Comparison of ENCODE assay signal across 7 cellular contexts in the genomic region with DNA sequence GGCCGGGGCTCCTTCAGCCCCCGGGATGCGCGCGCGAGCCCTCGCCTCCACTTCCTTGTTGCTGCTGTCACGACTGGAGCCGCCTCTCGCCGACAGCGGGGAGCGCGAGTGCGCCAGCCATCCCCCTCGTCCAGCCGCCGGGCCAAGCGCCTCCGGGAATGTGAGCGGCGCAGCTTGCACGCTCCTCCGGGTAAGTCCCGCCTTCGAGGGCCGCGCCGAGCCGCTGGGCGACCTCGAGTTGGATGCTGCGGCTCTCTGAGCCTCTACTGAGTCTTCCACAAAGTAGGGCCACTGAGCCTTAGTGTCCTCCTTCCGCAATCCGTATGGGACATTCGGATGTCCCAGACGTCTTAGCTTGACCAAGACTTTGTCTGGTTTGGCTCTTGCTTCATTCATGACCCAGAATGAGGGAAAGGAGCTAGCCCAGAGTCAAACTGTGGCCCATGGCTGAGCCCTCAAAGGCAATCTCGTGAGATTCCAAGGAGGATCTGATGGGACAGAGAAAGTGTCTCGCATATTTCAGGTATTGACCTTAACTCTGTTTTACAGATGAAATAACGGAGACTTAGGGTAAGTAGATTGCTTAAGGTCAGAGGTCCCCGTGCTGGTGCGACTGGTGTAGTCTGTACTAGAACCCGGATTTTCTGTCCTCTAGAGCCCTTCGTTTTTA. TPM values are rescaled to one million over a fixed set of nuclear protein-coding genes. Genes with fewer than 3 reads are reported as not detected.
DNase-seq lines count a peak whose midpoint lies in the region; ATAC-seq and TF ChIP-seq lines count a peak whose summit lies in the region.

No MANE protein-coding gene starts in this region.

- H3K9ac ChIP-seq in liver (ENCODE audit: low read depth in 1 of 2, low read length in 2 of 2): peak overlapping the region; percentile 75 to 92

- no peaks in the 10 kb centered on the region for H3K27me3 ChIP-seq in liver (ENCODE audit: control insufficient read depth in 4 of 4, insufficient read depth in 4 of 4, low read length in 3 of 4)

- H3K9me3 ChIP-seq in liver (ENCODE audit: control insufficient read depth in 4 of 4, low read length in 3 of 4): no peaks in the 10 kb centered on the region

- TF ChIP-seq CTCF in WI38 (IDR thresholded peaks at IDR 0.05; ENCODE audit: low read depth, low read length): no peak
- no peak for TF ChIP-seq CTCF in choroid plexus epithelial cell (conservative IDR thresholded peaks at IDR 0.05; ENCODE audit: low read depth, low read length)
- TF ChIP-seq CTCF in liver (IDR thresholded peaks at IDR 0.05; ENCODE audit: low read depth, low read length, missing input control): no peak

- under 1% methylated on average over 44 of the region's 44 CpGs for WGBS in liver

- H3K4me1 ChIP-seq in liver (ENCODE audit: control insufficient read depth in 4 of 4, insufficient read depth in 4 of 4, low read length in 3 of 4): peaks cover 0 to 27% (median 20%) of the 10 kb centered on the region in 4 donors

- H3K36me3 ChIP-seq in liver (ENCODE audit: control insufficient read depth in 4 of 4, insufficient read depth in 3 of 4, low read depth in 1 of 4, low read length in 3 of 4): peaks cover 1 to 6% (median 5%) of the 10 kb centered on the region in 4 donors

- peak overlapping the region; percentile 77 to 86 for H3K27ac ChIP-seq in liver (ENCODE audit: low read depth in 1 of 2, low read length in 2 of 2)

- DNase-seq in choroid plexus epithelial cell (ENCODE audit: low read depth) (peak; percentile 65), middle frontal gyrus (ENCODE audit: extremely low spot score, low spot score) (no peak)
- DNase-seq in stimulated activated CD4-positive, alpha-beta T cell treated with anti-CD3 and anti-CD28 coated beads, TNF-alpha, amount 100 ng/mL, for 1 hour (ENCODE audit: low read depth in 3 of 3, low spot score in 1 of 3): peak in 2 of 3 donors; percentile 3 to 10

- no peak for TF ChIP-seq RAD21 in liver (IDR thresholded peaks at IDR 0.05)

- H3K4me3 ChIP-seq in WI38 (ENCODE audit: low read depth, low read length): peak overlapping the region; percentile 93
- H3K4me3 ChIP-seq in choroid plexus epithelial cell (ENCODE audit: low read depth, low read length): peak overlapping the region; percentile 99
- peak overlapping the region; percentile 63 to 94 (median 90) for H3K4me3 ChIP-seq in liver (ENCODE audit: low read depth in 1 of 3, low read length in 3 of 3)

- ATAC-seq in GM18909 (IDR thresholded peaks at IDR 0.05; ENCODE audit: poor library complexity, unreplicated experiment): peak; percentile 17
- ATAC-seq in HG03520 (IDR thresholded peaks at IDR 0.05; ENCODE audit: unreplicated experiment): peak; percentile 8

TF ChIP-seq in liver, 16 proteins besides CTCF, POLR2A, EP300 and RAD21:
- no peak for TF ChIP-seq HNF4G (IDR thresholded peaks at IDR 0.05)
- TF ChIP-seq, protein P1, sequence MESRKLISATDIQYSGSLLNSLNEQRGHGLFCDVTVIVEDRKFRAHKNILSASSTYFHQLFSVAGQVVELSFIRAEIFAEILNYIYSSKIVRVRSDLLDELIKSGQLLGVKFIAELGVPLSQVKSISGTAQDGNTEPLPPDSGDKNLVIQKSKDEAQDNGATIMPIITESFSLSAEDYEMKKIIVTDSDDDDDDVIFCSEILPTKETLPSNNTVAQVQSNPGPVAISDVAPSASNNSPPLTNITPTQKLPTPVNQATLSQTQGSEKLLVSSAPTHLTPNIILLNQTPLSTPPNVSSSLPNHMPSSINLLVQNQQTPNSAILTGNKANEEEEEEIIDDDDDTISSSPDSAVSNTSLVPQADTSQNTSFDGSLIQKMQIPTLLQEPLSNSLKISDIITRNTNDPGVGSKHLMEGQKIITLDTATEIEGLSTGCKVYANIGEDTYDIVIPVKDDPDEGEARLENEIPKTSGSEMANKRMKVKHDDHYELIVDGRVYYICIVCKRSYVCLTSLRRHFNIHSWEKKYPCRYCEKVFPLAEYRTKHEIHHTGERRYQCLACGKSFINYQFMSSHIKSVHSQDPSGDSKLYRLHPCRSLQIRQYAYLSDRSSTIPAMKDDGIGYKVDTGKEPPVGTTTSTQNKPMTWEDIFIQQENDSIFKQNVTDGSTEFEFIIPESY (IDR thresholded peaks at IDR 0.05): no peak
- no peak for TF ChIP-seq YY1 (IDR thresholded peaks at IDR 0.05)
- TF ChIP-seq SP1 (IDR thresholded peaks at IDR 0.05): no peak
- no peak for TF ChIP-seq FOXA2 (IDR thresholded peaks at IDR 0.05)
- TF ChIP-seq, protein P2, sequence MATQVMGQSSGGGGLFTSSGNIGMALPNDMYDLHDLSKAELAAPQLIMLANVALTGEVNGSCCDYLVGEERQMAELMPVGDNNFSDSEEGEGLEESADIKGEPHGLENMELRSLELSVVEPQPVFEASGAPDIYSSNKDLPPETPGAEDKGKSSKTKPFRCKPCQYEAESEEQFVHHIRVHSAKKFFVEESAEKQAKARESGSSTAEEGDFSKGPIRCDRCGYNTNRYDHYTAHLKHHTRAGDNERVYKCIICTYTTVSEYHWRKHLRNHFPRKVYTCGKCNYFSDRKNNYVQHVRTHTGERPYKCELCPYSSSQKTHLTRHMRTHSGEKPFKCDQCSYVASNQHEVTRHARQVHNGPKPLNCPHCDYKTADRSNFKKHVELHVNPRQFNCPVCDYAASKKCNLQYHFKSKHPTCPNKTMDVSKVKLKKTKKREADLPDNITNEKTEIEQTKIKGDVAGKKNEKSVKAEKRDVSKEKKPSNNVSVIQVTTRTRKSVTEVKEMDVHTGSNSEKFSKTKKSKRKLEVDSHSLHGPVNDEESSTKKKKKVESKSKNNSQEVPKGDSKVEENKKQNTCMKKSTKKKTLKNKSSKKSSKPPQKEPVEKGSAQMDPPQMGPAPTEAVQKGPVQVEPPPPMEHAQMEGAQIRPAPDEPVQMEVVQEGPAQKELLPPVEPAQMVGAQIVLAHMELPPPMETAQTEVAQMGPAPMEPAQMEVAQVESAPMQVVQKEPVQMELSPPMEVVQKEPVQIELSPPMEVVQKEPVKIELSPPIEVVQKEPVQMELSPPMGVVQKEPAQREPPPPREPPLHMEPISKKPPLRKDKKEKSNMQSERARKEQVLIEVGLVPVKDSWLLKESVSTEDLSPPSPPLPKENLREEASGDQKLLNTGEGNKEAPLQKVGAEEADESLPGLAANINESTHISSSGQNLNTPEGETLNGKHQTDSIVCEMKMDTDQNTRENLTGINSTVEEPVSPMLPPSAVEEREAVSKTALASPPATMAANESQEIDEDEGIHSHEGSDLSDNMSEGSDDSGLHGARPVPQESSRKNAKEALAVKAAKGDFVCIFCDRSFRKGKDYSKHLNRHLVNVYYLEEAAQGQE (IDR thresholded peaks at IDR 0.05): no peak
TF ChIP-seq in liver: peak in this region for 0.

RNA-seq across cellular contexts. Expression of a gene that starts 0.6 kb away (rescaled TPM):
- total RNA-seq in liver: 10 to 100 TPM; 12.5 to 22.9 TPM
- polyA plus RNA-seq in liver: 1 to 10 TPM; 2.7 to 9.4 TPM

RNA-seq across cellular contexts. Expression of a gene that starts 0.7 kb away (rescaled TPM):
- 1 to 10 TPM; 2.4 to 2.9 TPM for total RNA-seq in liver
- 1 to 10 TPM; 1.3 to 1.8 TPM for polyA plus RNA-seq in liver

RNA-seq across cellular contexts. Expression of a gene that starts 40.6 kb away (rescaled TPM):
- 1 to 10 TPM; 2.4 to 6.1 TPM for total RNA-seq in liver
- under 1 TPM; 0.43 to 0.84 TPM for polyA plus RNA-seq in liver

RNA-seq across cellular contexts. Expression of a gene that starts 56.5 kb away (rescaled TPM):
- total RNA-seq in liver: not detected
- under 1 TPM in 1 of 2 donors, not detected in 1; 0.06 TPM for polyA plus RNA-seq in liver
